27 cellular contexts compared by ENCODE assay signal in genomic region chr2:147547425-147547824, GRCh38.
"Had no signal": no experiment of that assay in that cellular context is flagged by ENCODE, and none has a peak within 500 bp of the region (broad histone marks: within the 10 kb centered on the region; RNA-seq: fewer than 3 reads in every experiment).

No MANE protein-coding gene starts in this region.

- H3K79me2 ChIP-seq: hepatocyte had no signal

- DNase-seq: cerebellar nuclear complex; colonic mucosa; effector CD4-positive, alpha-beta T cell; endodermal cell; erythroblast; head of caudate nucleus; kidney; left cardiac atrium; left ventricle myocardium superior; mesenchymal stem cell; midbrain; naive B cell; occipital lobe; pancreas; right cardiac atrium; stimulated activated CD4-positive, alpha-beta T cell treated with anti-CD3 and anti-CD28 coated beads, Interleukin-2, amount 100 ng/mL, for 48 hours; stimulated activated CD8-positive, alpha-beta memory T cell treated with anti-CD3 and anti-CD28 coated beads, Interleukin-4, amount 100 ng/mL, for 48 hours; stimulated activated naive CD8-positive, alpha-beta T cell treated with anti-CD3 and anti-CD28 coated beads, Interleukin-15, Interleukin-2, amounts not matched to agents 100 U/mL and 50 U/mL, for 24 hours; thyroid gland had no signal

- ATAC-seq: gastroesophageal sphincter; left cardiac atrium; left ventricle myocardium superior; pancreas; right cardiac atrium; stimulated activated effector memory CD8-positive, alpha-beta T cell treated with anti-CD3 and anti-CD28 coated beads, Interleukin-12 subunit alpha, Interleukin-12 subunit beta, amount 100 ng/mL, for 72 hours; stimulated activated naive CD8-positive, alpha-beta T cell treated with anti-CD3 and anti-CD28 coated beads, Interleukin-15, Interleukin-2, amounts not matched to agents 100 U/mL and 50 U/mL, for 24 hours had no signal

- H3K4me1 Mint-ChIP-seq: naive B cell; stimulated activated effector memory CD8-positive, alpha-beta T cell treated with anti-CD3 and anti-CD28 coated beads, Interleukin-12 subunit alpha, Interleukin-12 subunit beta, amount 100 ng/mL, for 72 hours had no signal

- H2AFZ ChIP-seq: hepatocyte had no signal

- H3K4me3 ChIP-seq: colonic mucosa, gastroesophageal sphincter, hepatocyte, lung, pancreas, smooth muscle cell, suprapubic skin, thyroid gland had no signal

- H3K4me3 Mint-ChIP-seq: endodermal cell; naive B cell; nephron; stimulated activated effector memory CD8-positive, alpha-beta T cell treated with anti-CD3 and anti-CD28 coated beads, Interleukin-12 subunit alpha, Interleukin-12 subunit beta, amount 100 ng/mL, for 72 hours had no signal

- H3K27ac ChIP-seq: colonic mucosa, gastroesophageal sphincter, hepatocyte, pancreas, suprapubic skin, thyroid gland had no signal

- H3K4me2 ChIP-seq: hepatocyte had no signal

- H3K27me3 ChIP-seq: colonic mucosa, gastroesophageal sphincter, hepatocyte, pancreas, suprapubic skin, thyroid gland had no signal

- H3K9me3 ChIP-seq: colonic mucosa, gastroesophageal sphincter, pancreas, suprapubic skin, thyroid gland had no signal

- H3K4me1 ChIP-seq: colonic mucosa, pancreas, suprapubic skin, thyroid gland had no signal

- H3K36me3 Mint-ChIP-seq: naive B cell; stimulated activated effector memory CD8-positive, alpha-beta T cell treated with anti-CD3 and anti-CD28 coated beads, Interleukin-12 subunit alpha, Interleukin-12 subunit beta, amount 100 ng/mL, for 72 hours had no signal

- H3K9me3 Mint-ChIP-seq: endodermal cell; nephron; stimulated activated effector memory CD8-positive, alpha-beta T cell treated with anti-CD3 and anti-CD28 coated beads, Interleukin-12 subunit alpha, Interleukin-12 subunit beta, amount 100 ng/mL, for 72 hours had no signal

- H3K27me3 Mint-ChIP-seq: naive B cell had no signal

- H3K27ac Mint-ChIP-seq: endodermal cell; nephron; progenitor cell of endocrine pancreas; stimulated activated effector memory CD8-positive, alpha-beta T cell treated with anti-CD3 and anti-CD28 coated beads, Interleukin-12 subunit alpha, Interleukin-12 subunit beta, amount 100 ng/mL, for 72 hours had no signal

- H3K36me3 ChIP-seq: colonic mucosa, gastroesophageal sphincter, pancreas, suprapubic skin, thyroid gland had no signal
